In genomic region chr1:171366816-171367215, GRCh38 we compare ENCODE assay signal across 27 cellular contexts.
"Had no signal": no experiment of that assay in that cellular context is flagged by ENCODE, and none has a peak within 500 bp of the region (broad histone marks: within the 10 kb centered on the region; RNA-seq: fewer than 3 reads in every experiment).

No MANE protein-coding gene starts in this region.

- H3K27ac ChIP-seq: breast epithelium, esophagus muscularis mucosa, foreskin keratinocyte, heart right ventricle, parathyroid adenoma, psoas muscle, right atrium auricular region, tibial nerve had no signal

- H3K36me3 Mint-ChIP-seq: activated CD4-positive, alpha-beta memory T cell treated with anti-CD3 and anti-CD28 coated beads for 36 hours; mesothelial cell of epicardium had no signal

- H3K27me3 ChIP-seq: breast epithelium, esophagus muscularis mucosa, heart right ventricle, right atrium auricular region, tibial nerve had no signal

- DNase-seq: activated CD4-positive, alpha-beta memory T cell treated with anti-CD3 and anti-CD28 coated beads for 36 hours; activated CD4-positive, alpha-beta T cell treated with anti-CD3 and anti-CD28 coated beads, Interleukin-2, amount 10 ng/mL, durations not matched to agents 24 days and 14 days; activated CD4-positive, CD25-positive, alpha-beta regulatory T cell treated with anti-CD3 and anti-CD28 coated beads, Interleukin-2, amount 50 U/mL, for 72 hours; activated CD8-positive, alpha-beta memory T cell treated with anti-CD3 and anti-CD28 coated beads, Interleukin-2, amount 50 U/mL, for 48 hours; activated gamma-delta T cell treated with Interleukin-2 at 50 U/mL for 16 hours; activated naive CD4-positive, alpha-beta T cell treated with anti-CD3 and anti-CD28 coated beads, Interleukin-2, amount 50 U/mL, for 16 hours; activated T-cell treated with anti-CD3 and anti-CD28 coated beads, Interleukin-2, amount 50 U/mL, for 24 hours; amygdala; central memory CD4-positive, alpha-beta T cell; effector CD4-positive, alpha-beta T cell; foreskin keratinocyte; heart right ventricle; naive thymus-derived CD4-positive, alpha-beta T cell; occipital lobe; psoas muscle; stimulated activated CD4-positive, alpha-beta T cell treated with anti-CD3 and anti-CD28 coated beads, Interleukin-15, amount 100 ng/mL, for 24 hours; stimulated activated CD4-positive, alpha-beta T cell treated with anti-CD3 and anti-CD28 coated beads, Interleukin-2, amount 100 ng/mL, for 24 hours; stimulated activated naive CD4-positive, alpha-beta T cell treated with Interleukin-2 at 50 U/mL for 16 hours had no signal

- H3K4me3 Mint-ChIP-seq: activated CD4-positive, alpha-beta memory T cell treated with anti-CD3 and anti-CD28 coated beads for 36 hours; activated CD4-positive, alpha-beta T cell treated with anti-CD3 and anti-CD28 coated beads, Interleukin-2, amount 10 ng/mL, durations not matched to agents 24 days and 14 days; activated T-cell treated with anti-CD3 and anti-CD28 coated beads, Interleukin-2, amount 50 U/mL, for 24 hours; activated T-helper 17 cell treated with anti-CD3 and anti-CD28 coated beads, Interleukin-2, amount 50 U/mL, for 72 hours; dendritic cell treated with granulocyte-macrophage colony-stimulating factor and Interleukin-4, amounts not matched to agents 40 ng/mL and 50 ng/mL, for 4 days; mesothelial cell of epicardium; naive thymus-derived CD4-positive, alpha-beta T cell; neural crest cell had no signal

- ATAC-seq: activated T-helper 17 cell treated with anti-CD3 and anti-CD28 coated beads, Interleukin-2, amount 50 U/mL, for 72 hours; foreskin keratinocyte; heart right ventricle; naive thymus-derived CD4-positive, alpha-beta T cell; psoas muscle had no signal

- H3K27ac Mint-ChIP-seq: activated CD4-positive, alpha-beta memory T cell treated with anti-CD3 and anti-CD28 coated beads for 36 hours; activated CD4-positive, alpha-beta T cell treated with anti-CD3 and anti-CD28 coated beads, Interleukin-2, amount 10 ng/mL, durations not matched to agents 24 days and 14 days; activated T-cell treated with anti-CD3 and anti-CD28 coated beads, Interleukin-2, amount 50 U/mL, for 24 hours; activated T-helper 17 cell treated with anti-CD3 and anti-CD28 coated beads, Interleukin-2, amount 50 U/mL, for 72 hours; dendritic cell treated with granulocyte-macrophage colony-stimulating factor and Interleukin-4, amounts not matched to agents 40 ng/mL and 50 ng/mL, for 4 days; mesothelial cell of epicardium; naive thymus-derived CD4-positive, alpha-beta T cell had no signal

- H3K4me1 ChIP-seq: breast epithelium, foreskin keratinocyte, parathyroid adenoma, psoas muscle, right atrium auricular region, tibial nerve had no signal

- H3K4me1 Mint-ChIP-seq: activated CD4-positive, alpha-beta T cell treated with anti-CD3 and anti-CD28 coated beads, Interleukin-2, amount 10 ng/mL, durations not matched to agents 24 days and 14 days; mesothelial cell of epicardium had no signal

- H3K9me3 ChIP-seq: psoas muscle had no signal

- H3K36me3 ChIP-seq: breast epithelium, esophagus muscularis mucosa, heart right ventricle, right atrium auricular region, tibial nerve had no signal

- H3K4me3 ChIP-seq: breast epithelium, esophagus muscularis mucosa, heart right ventricle, psoas muscle, right atrium auricular region, tibial nerve had no signal
